In the genomic region with DNA sequence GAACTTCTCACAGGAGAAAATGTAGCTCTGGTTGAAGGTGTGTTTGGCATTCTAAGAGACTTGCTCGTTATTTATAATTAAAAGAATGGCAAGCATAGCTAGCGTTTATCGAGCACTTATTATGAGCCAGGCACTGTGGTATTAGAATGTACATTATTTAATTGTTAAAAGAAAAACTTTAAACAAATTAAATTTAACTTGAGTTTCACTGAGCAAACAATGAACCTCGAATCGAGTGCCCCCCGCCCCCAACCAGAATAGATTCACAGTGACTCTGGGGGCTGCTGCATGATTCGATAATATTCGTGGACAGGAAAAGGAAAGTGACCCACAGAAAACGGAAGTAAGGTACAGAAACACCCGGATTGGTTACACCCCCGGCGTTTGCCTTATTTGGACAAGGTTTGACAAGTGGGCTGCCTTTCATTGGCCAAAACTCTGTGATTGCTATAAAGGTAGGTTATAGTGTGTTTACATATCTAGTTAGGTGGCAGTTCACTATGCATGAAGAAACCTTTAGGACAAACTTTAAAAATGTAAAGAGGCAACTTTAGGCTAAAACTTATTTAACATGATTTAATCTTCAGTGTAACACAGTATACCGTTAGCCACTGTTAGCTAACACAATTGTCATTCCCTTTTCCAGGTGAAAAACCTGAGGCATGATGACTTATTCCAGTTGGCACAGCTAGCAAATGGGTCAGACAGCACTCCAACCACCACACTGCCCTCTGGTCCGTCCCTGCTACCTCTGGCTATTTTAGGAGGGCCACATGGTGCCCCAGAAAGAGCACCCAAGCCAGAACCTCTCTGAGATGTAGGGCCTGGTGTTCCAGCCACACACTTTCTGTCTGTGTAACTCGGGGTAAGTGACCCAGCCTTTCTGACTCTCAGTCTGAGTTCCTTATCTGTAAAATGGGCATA, we compare ENCODE assay signal across 10 cellular contexts. TPM values are rescaled to one million over a fixed set of nuclear protein-coding genes. Genes with fewer than 3 reads are reported as not detected.
DNase-seq lines count a peak whose midpoint lies in the region; ATAC-seq and TF ChIP-seq lines count a peak whose summit lies in the region.
"Had no signal": no experiment of that assay in that cellular context is flagged by ENCODE, and none has a peak within 500 bp of the region (broad histone marks: within the 10 kb centered on the region; RNA-seq: fewer than 3 reads in every experiment).

No MANE protein-coding gene starts in this region.

- no peaks in the 10 kb centered on the region for H3K9me3 Mint-ChIP-seq in activated naive CD4-positive, alpha-beta T cell treated with anti-CD3 and anti-CD28 coated beads, Interleukin-2, amount 10 ng/mL, durations not matched to agents 7 days and 5 days
- H3K9me3 Mint-ChIP-seq in activated naive CD4-positive, alpha-beta T cell treated with anti-CD3 and anti-CD28 coated beads, Interleukin-2, amount 50 U/mL, for 72 hours, result no peaks in the 10 kb centered on the region
- no peaks in the 10 kb centered on the region for H3K9me3 Mint-ChIP-seq in T-cell

- H3K36me3 Mint-ChIP-seq in activated naive CD4-positive, alpha-beta T cell treated with anti-CD3 and anti-CD28 coated beads, Interleukin-2, amount 10 ng/mL, durations not matched to agents 7 days and 5 days, result no peaks in the 10 kb centered on the region
- H3K36me3 Mint-ChIP-seq in activated naive CD4-positive, alpha-beta T cell treated with anti-CD3 and anti-CD28 coated beads, Interleukin-2, amount 50 U/mL, for 72 hours, result no peaks in the 10 kb centered on the region
- no peaks in the 10 kb centered on the region for H3K36me3 Mint-ChIP-seq in T-cell

- H3K27me3 ChIP-seq in layer of hippocampus (ENCODE audit: control insufficient read depth, insufficient read depth, low read length), result no peaks in the 10 kb centered on the region
- H3K27me3 ChIP-seq in upper lobe of left lung, result no peaks in the 10 kb centered on the region
- H3K27me3 ChIP-seq: Peyer's patch had no signal

- H3K27ac ChIP-seq in layer of hippocampus (ENCODE audit: low read depth, low read length) (peak overlapping the region; percentile 24), upper lobe of left lung (peak overlapping the region; percentile 32 to 63 (median 60))

- peak overlapping the region; percentile 58 for H3K27ac Mint-ChIP-seq in activated naive CD4-positive, alpha-beta T cell treated with anti-CD3 and anti-CD28 coated beads, Interleukin-2, amount 10 ng/mL, durations not matched to agents 7 days and 5 days
- H3K27ac Mint-ChIP-seq in activated naive CD4-positive, alpha-beta T cell treated with anti-CD3 and anti-CD28 coated beads, Interleukin-2, amount 50 U/mL, for 72 hours, result peak overlapping the region in 1 of 2 donors; percentile 30
- peak overlapping the region; percentile 36 to 81 for H3K27ac Mint-ChIP-seq in T-cell

- ATAC-seq in activated naive CD4-positive, alpha-beta T cell treated with anti-CD3 and anti-CD28 coated beads, Interleukin-2, amount 50 U/mL, for 72 hours, result no peak
- ATAC-seq in T-cell (replicated peaks in 1 of 4) (no peak), upper lobe of left lung (ENCODE audit: low FRiP score in 2 of 2) (no peak)
- ATAC-seq: sciatic nerve had no signal

- CTCF ChIA-PET in activated naive CD4-positive, alpha-beta T cell treated with anti-CD3 and anti-CD28 coated beads, Interleukin-2, amount 10 ng/mL, durations not matched to agents 7 days and 5 days (lab: Charles Lee), result interaction anchor here (0.6 to 7.0 kb wide), 13 partner anchors 9 to 138 kb away, joined by 3 to 91 read pairs (median 5); no protein-coding TSS in a partner anchor
- CTCF ChIA-PET in T-cell (lab: Charles Lee), result interaction anchor here (0.5 to 6.7 kb wide), 13 partner anchors 22 to 1625 kb away, joined by 3 to 74 read pairs (median 3); a partner anchor contains a TSS

- POLR2A ChIA-PET in T-cell (lab: Charles Lee), result no interaction called here

- H3K4me1 ChIP-seq in upper lobe of left lung, result peaks cover 48 to 69% (median 64%) of the 10 kb centered on the region in 4 donors

- peaks cover 61% of the 10 kb centered on the region for H3K4me1 Mint-ChIP-seq in activated naive CD4-positive, alpha-beta T cell treated with anti-CD3 and anti-CD28 coated beads, Interleukin-2, amount 10 ng/mL, durations not matched to agents 7 days and 5 days
- H3K4me1 Mint-ChIP-seq in T-cell, result peaks cover 18 to 36% (median 30%) of the 10 kb centered on the region in 3 donors

- DNase-seq in activated naive CD4-positive, alpha-beta T cell treated with anti-CD3 and anti-CD28 coated beads, Interleukin-2, amount 10 ng/mL, durations not matched to agents 7 days and 5 days, result no peak
- no peak for DNase-seq in activated naive CD4-positive, alpha-beta T cell treated with anti-CD3 and anti-CD28 coated beads, Interleukin-2, amount 50 U/mL, for 72 hours (ENCODE audit: low spot score in 2 of 2)
- no peak for DNase-seq in T-cell
- DNase-seq in upper lobe of left lung, result no peak
- no peak for DNase-seq in dedifferentiated amniotic fluid mesenchymal stem cell (ENCODE audit: extremely low spot score)
- no peak for DNase-seq in foreskin melanocyte
- no peak for DNase-seq in NK-92 (lab: John Stamatoyannopoulos, UW; ENCODE audit: unreplicated experiment)

- H3K4me3 Mint-ChIP-seq in activated naive CD4-positive, alpha-beta T cell treated with anti-CD3 and anti-CD28 coated beads, Interleukin-2, amount 10 ng/mL, durations not matched to agents 7 days and 5 days, result no peak overlapping the region
- H3K4me3 Mint-ChIP-seq in T-cell, result no peak overlapping the region

- TF ChIP-seq CTCF in upper lobe of left lung (IDR thresholded peaks at IDR 0.05), result no peak

- 47 to 59% methylated on average over 15 of the region's 15 CpGs for WGBS in upper lobe of left lung, 2 donors

- no peak for TF ChIP-seq EP300 in upper lobe of left lung (IDR thresholded peaks at IDR 0.05)

- no peak for TF ChIP-seq POLR2A in upper lobe of left lung (IDR thresholded peaks at IDR 0.05)

- H3K36me3 ChIP-seq in upper lobe of left lung, result no peaks in the 10 kb centered on the region
- H3K36me3 ChIP-seq: Peyer's patch had no signal

- H3K4me3 ChIP-seq in upper lobe of left lung, result peak overlapping the region in 1 of 4 donors; percentile 1
- H3K4me3 ChIP-seq: Peyer's patch had no signal

- no peaks in the 10 kb centered on the region for H3K9me3 ChIP-seq in upper lobe of left lung
- H3K9me3 ChIP-seq: Peyer's patch had no signal

- peaks cover 15% of the 10 kb centered on the region for H3K27me3 Mint-ChIP-seq in activated naive CD4-positive, alpha-beta T cell treated with anti-CD3 and anti-CD28 coated beads, Interleukin-2, amount 10 ng/mL, durations not matched to agents 7 days and 5 days
- no peaks in the 10 kb centered on the region for H3K27me3 Mint-ChIP-seq in T-cell

RNA-seq across cellular contexts. Expression of a gene that starts 7.1 kb away (rescaled TPM):
- 1 to 10 TPM; 1.1 to 2.8 TPM for total RNA-seq in activated naive CD4-positive, alpha-beta T cell treated with anti-CD3 and anti-CD28 coated beads, Interleukin-2, amount 50 U/mL, for 72 hours
- total RNA-seq in T-cell (1 to 10 TPM; 1.0 to 3.4 (median 2.6) TPM), upper lobe of left lung (100 to 1,000 TPM; 153 to 594 (median 346) TPM)

RNA-seq across cellular contexts. Expression of a gene that starts 15.7 kb away (rescaled TPM):
- 1 to 10 TPM; 2.0 to 3.1 TPM for total RNA-seq in activated naive CD4-positive, alpha-beta T cell treated with anti-CD3 and anti-CD28 coated beads, Interleukin-2, amount 50 U/mL, for 72 hours
- 1 to 10 TPM in 2 of 5 donors, under 1 TPM in 2, not detected in 1; 0.56 to 1.6 (median 1.2) TPM for total RNA-seq in T-cell
- total RNA-seq in upper lobe of left lung, result 100 to 1,000 TPM in 5 of 6 donors, 10 to 100 TPM in 1; 84.9 to 207 (median 150) TPM

RNA-seq across cellular contexts. Expression of a gene that starts 26.4 kb away (rescaled TPM):
- total RNA-seq in activated naive CD4-positive, alpha-beta T cell treated with anti-CD3 and anti-CD28 coated beads, Interleukin-2, amount 50 U/mL, for 72 hours, result 10 to 100 TPM; 49.3 to 62.6 TPM
- total RNA-seq in T-cell, result 10 to 100 TPM; 32.3 to 88.0 (median 86.5) TPM
- 100 to 1,000 TPM; 140 to 425 (median 202) TPM for total RNA-seq in upper lobe of left lung

RNA-seq across cellular contexts. Expression of a gene that starts 57.7 kb away (rescaled TPM):
- not detected for total RNA-seq in activated naive CD4-positive, alpha-beta T cell treated with anti-CD3 and anti-CD28 coated beads, Interleukin-2, amount 50 U/mL, for 72 hours
- total RNA-seq in T-cell (under 1 TPM in 2 of 5 donors, not detected in 3; 0.13 to 0.38 TPM), upper lobe of left lung (1 to 10 TPM in 5 of 6 donors, not detected in 1; 1.1 to 4.8 (median 2.1) TPM)

Comparison
In these comparisons a context has a peak if more than half of its experiments do, and no peak if none do; other contexts are left out.
1. RNA of a gene that starts 7.1 kb away (total RNA-seq): 153 to 594 TPM in upper lobe of left lung; 1.1 to 2.8 TPM in activated naive CD4-positive, alpha-beta T cell treated with anti-CD3 and anti-CD28 coated beads, Interleukin-2, amount 50 U/mL, for 72 hours and 1.0 to 3.4 TPM in T-cell; every median in the first group is over 10 times any median in the second.
2. RNA of a gene that starts 15.7 kb away (total RNA-seq): 84.9 to 207 TPM in upper lobe of left lung; 2.0 to 3.1 TPM in activated naive CD4-positive, alpha-beta T cell treated with anti-CD3 and anti-CD28 coated beads, Interleukin-2, amount 50 U/mL, for 72 hours and 0.56 to 1.6 TPM in T-cell; every median in the first group is over 10 times any median in the second.